Comparison of ENCODE assay signal across 8 cellular contexts in genomic region chr19:55216461-55217198, GRCh38. TPM values are rescaled to one million over a fixed set of nuclear protein-coding genes. Genes with fewer than 3 reads are reported as not detected.
DNase-seq lines count a peak whose midpoint lies in the region; ATAC-seq and TF ChIP-seq lines count a peak whose summit lies in the region.
"Had no signal": no experiment of that assay in that cellular context is flagged by ENCODE, and none has a peak within 500 bp of the region (broad histone marks: within the 10 kb centered on the region; RNA-seq: fewer than 3 reads in every experiment).

No MANE protein-coding gene starts in this region.

- peak; percentile 62 for DNase-seq in GM13977 (ENCODE audit: low spot score)
- DNase-seq in NCI-H2107 (lab: John Stamatoyannopoulos, UW) = peak; percentile 91
- DNase-seq in UCSD-AML1 (lab: John Stamatoyannopoulos, UW; ENCODE audit: unreplicated experiment) = peak; percentile 88
- DNase-seq in choroid plexus epithelial cell (ENCODE audit: low read depth) = peak; percentile 100
- DNase-seq in islet precursor cell = peak; percentile 98
- peak; percentile 69 for DNase-seq in smooth muscle cell (lab: John Stamatoyannopoulos, UW; ENCODE audit: unreplicated experiment)

- H3K4me1 ChIP-seq in smooth muscle cell (ENCODE audit: low read depth) = peaks cover 3% of the 10 kb centered on the region

- no peaks in the 10 kb centered on the region for H3K36me3 ChIP-seq in smooth muscle cell (ENCODE audit: low read depth)

- no peak overlapping the region for H2AFZ ChIP-seq in smooth muscle cell (ENCODE audit: low read depth)

- H3K9me3 ChIP-seq in smooth muscle cell (replicated peaks; ENCODE audit: low read depth) = no peaks in the 10 kb centered on the region

- H3K27ac ChIP-seq in smooth muscle cell (ENCODE audit: low read depth) = peak overlapping the region; percentile 25

- TF ChIP-seq CTCF in GM13977 (IDR thresholded peaks at IDR 0.05; ENCODE audit: extremely low read depth, insufficient read depth, missing control alignments) = no peak
- peak; percentile 19 for TF ChIP-seq CTCF in choroid plexus epithelial cell (conservative IDR thresholded peaks at IDR 0.05; ENCODE audit: low read depth, low read length)
- no peak for TF ChIP-seq CTCF in smooth muscle cell (IDR thresholded peaks at IDR 0.05; ENCODE audit: borderline replicate concordance, insufficient read depth, poor library complexity, severe bottlenecking)

- H3K9ac ChIP-seq in smooth muscle cell (ENCODE audit: low read depth) = no peak overlapping the region

- H3K4me2 ChIP-seq in smooth muscle cell = peak overlapping the region; percentile 82

- 5% methylated on average over 36 of the region's 36 CpGs for WGBS in smooth muscle cell (ENCODE audit: low lambda C conversion rate)

- H3F3A ChIP-seq in smooth muscle cell (ENCODE audit: low read depth) = no peaks in the 10 kb centered on the region

- no peaks in the 10 kb centered on the region for H3K79me2 ChIP-seq in smooth muscle cell (ENCODE audit: low read depth)

- H3K4me3 ChIP-seq in choroid plexus epithelial cell (ENCODE audit: low read depth, low read length) (peak overlapping the region; percentile 56), smooth muscle cell (peak overlapping the region; percentile 26)

- in situ Hi-C loops in GM13977 (cut with MboI; ENCODE audit: low pct_unique_long_range_greater_than_20kb, low sequenced_read_pairs, unreplicated experiment) = no loop called here

- no peaks in the 10 kb centered on the region for H4K20me1 ChIP-seq in smooth muscle cell (ENCODE audit: low read depth)

- no peaks in the 10 kb centered on the region for H3K27me3 ChIP-seq in smooth muscle cell (ENCODE audit: low read depth)

- no peak for ATAC-seq in HG03045 (IDR thresholded peaks at IDR 0.05; ENCODE audit: unreplicated experiment)

RNA-seq across cellular contexts. Expression of gene PTPRH, which starts 7.3 kb away (rescaled TPM):
- 0.18 and 0.31 TPM in 2 replicates for total RNA-seq in smooth muscle cell
- polyA plus RNA-seq in smooth muscle cell = 0.46 TPM in 1 of 2 replicates, not detected in the other

RNA-seq across cellular contexts. Expression of gene TMEM86B, which starts 11.9 kb away (rescaled TPM):
- total RNA-seq in smooth muscle cell = 1.7 and 2.1 TPM in 2 replicates
- polyA plus RNA-seq in smooth muscle cell = 2.6 and 3.3 TPM in 2 replicates

RNA-seq across cellular contexts. Expression of gene SYT5, which starts 36.5 kb away (rescaled TPM):
- not detected in 2 replicates for total RNA-seq in smooth muscle cell
- polyA plus RNA-seq in smooth muscle cell = 0.17 TPM in 1 of 2 replicates, not detected in the other
- total RNA-seq: subcutaneous adipose tissue had no signal

RNA-seq across cellular contexts. Expression of gene PPP6R1, which starts 42.2 kb away (rescaled TPM):
- total RNA-seq in smooth muscle cell = 26.7 and 31.1 TPM in 2 replicates
- 58.0 and 59.9 TPM in 2 replicates for polyA plus RNA-seq in smooth muscle cell

RNA-seq across cellular contexts. Expression of gene DNAAF3, which starts 50.2 kb away (rescaled TPM):
- 0.76 and 1.3 TPM in 2 replicates for total RNA-seq in smooth muscle cell
- 0.97 and 1.4 TPM in 2 replicates for polyA plus RNA-seq in smooth muscle cell
